Comparison of ENCODE assay signal across 2 cellular contexts in the genomic region with DNA sequence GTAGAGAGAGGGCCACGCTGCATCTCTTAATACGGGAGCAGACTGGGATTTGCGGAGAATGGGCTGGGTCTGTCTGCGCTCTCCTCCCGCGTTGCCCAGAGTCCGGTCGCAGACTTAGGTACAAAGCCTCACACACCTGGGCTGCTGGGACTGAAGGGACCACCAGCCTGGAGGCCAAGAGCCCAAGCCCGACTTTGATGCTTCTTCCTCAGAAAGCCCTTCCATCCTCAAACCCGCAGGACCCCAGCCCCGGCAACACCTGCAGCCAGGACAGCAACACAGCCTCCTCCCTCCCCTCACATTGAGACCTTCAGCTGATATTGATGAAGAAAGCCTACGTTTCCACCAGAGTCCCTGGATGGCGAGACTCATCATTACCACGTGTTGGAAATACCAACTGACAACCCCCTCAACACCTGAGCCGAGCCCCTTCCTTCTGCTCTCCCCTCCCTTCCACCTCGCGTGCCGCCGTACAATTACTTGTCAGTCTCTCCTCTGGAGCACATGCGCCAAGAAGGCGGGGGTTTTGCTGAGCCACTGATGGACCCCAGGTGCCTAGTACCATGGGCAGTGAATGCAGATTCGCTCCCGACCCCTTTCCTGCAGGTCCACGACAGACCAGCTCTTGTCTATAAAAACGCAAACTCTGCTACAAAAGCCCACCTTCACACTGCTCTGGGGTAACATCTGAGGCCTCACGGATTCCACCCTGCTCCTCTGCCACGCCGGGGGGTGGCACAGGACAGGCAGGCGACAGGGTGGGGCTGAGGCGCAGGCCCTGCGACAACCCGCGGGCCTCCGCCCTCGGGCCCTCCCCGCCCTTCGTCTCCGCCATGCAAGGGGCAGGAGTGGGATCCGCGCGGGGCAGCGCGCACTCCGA.
TF ChIP-seq lines count a peak whose summit lies in the region.

No MANE protein-coding gene starts in this region.

TF ChIP-seq in A549, 52 proteins besides CTCF, POLR2A, EP300 and RAD21:
- TF ChIP-seq MAFK (IDR thresholded peaks at IDR 0.05; ENCODE audit: partially characterized antibody) (no peak), EHF (CRISPR knock-in tag; IDR thresholded peaks at IDR 0.05) (no peak), NPAS2 (CRISPR knock-in tag; IDR thresholded peaks at IDR 0.05; ENCODE audit: borderline replicate concordance) (no peak), ATOH8 (CRISPR knock-in tag; IDR thresholded peaks at IDR 0.05; ENCODE audit: low read depth) (no peak)
- TF ChIP-seq, protein P1, sequence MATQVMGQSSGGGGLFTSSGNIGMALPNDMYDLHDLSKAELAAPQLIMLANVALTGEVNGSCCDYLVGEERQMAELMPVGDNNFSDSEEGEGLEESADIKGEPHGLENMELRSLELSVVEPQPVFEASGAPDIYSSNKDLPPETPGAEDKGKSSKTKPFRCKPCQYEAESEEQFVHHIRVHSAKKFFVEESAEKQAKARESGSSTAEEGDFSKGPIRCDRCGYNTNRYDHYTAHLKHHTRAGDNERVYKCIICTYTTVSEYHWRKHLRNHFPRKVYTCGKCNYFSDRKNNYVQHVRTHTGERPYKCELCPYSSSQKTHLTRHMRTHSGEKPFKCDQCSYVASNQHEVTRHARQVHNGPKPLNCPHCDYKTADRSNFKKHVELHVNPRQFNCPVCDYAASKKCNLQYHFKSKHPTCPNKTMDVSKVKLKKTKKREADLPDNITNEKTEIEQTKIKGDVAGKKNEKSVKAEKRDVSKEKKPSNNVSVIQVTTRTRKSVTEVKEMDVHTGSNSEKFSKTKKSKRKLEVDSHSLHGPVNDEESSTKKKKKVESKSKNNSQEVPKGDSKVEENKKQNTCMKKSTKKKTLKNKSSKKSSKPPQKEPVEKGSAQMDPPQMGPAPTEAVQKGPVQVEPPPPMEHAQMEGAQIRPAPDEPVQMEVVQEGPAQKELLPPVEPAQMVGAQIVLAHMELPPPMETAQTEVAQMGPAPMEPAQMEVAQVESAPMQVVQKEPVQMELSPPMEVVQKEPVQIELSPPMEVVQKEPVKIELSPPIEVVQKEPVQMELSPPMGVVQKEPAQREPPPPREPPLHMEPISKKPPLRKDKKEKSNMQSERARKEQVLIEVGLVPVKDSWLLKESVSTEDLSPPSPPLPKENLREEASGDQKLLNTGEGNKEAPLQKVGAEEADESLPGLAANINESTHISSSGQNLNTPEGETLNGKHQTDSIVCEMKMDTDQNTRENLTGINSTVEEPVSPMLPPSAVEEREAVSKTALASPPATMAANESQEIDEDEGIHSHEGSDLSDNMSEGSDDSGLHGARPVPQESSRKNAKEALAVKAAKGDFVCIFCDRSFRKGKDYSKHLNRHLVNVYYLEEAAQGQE (IDR thresholded peaks at IDR 0.05): no peak

TF ChIP-seq in GM23338, 12 proteins besides CTCF, POLR2A, EP300 and RAD21:
- TF ChIP-seq EZH2 (IDR thresholded peaks at IDR 0.05; ENCODE audit: low read depth, unreplicated experiment) (no peak), ZNF114 (CRISPR knock-in tag; IDR thresholded peaks at IDR 0.05) (no peak), EZH2phosphoT487 (IDR thresholded peaks at IDR 0.05; ENCODE audit: unreplicated experiment) (no peak), JUNB (IDR thresholded peaks at IDR 0.05; ENCODE audit: unreplicated experiment) (no peak), NANOG (IDR thresholded peaks at IDR 0.05; ENCODE audit: borderline replicate concordance) (no peak), CREB1 (CRISPR knock-in tag; IDR thresholded peaks at IDR 0.05; ENCODE audit: low read depth) (no peak), STAT1 (IDR thresholded peaks at IDR 0.05; ENCODE audit: unreplicated experiment) (no peak), ETS1 (IDR thresholded peaks at IDR 0.05) (no peak), POLR2AphosphoS5 (IDR thresholded peaks at IDR 0.05; ENCODE audit: low read depth) (no peak), ZNF331 (CRISPR knock-in tag; IDR thresholded peaks at IDR 0.05; ENCODE audit: low read depth) (no peak)
- TF ChIP-seq, protein P1 (IDR thresholded peaks at IDR 0.05; ENCODE audit: unreplicated experiment): no peak
- TF ChIP-seq, protein P2, sequence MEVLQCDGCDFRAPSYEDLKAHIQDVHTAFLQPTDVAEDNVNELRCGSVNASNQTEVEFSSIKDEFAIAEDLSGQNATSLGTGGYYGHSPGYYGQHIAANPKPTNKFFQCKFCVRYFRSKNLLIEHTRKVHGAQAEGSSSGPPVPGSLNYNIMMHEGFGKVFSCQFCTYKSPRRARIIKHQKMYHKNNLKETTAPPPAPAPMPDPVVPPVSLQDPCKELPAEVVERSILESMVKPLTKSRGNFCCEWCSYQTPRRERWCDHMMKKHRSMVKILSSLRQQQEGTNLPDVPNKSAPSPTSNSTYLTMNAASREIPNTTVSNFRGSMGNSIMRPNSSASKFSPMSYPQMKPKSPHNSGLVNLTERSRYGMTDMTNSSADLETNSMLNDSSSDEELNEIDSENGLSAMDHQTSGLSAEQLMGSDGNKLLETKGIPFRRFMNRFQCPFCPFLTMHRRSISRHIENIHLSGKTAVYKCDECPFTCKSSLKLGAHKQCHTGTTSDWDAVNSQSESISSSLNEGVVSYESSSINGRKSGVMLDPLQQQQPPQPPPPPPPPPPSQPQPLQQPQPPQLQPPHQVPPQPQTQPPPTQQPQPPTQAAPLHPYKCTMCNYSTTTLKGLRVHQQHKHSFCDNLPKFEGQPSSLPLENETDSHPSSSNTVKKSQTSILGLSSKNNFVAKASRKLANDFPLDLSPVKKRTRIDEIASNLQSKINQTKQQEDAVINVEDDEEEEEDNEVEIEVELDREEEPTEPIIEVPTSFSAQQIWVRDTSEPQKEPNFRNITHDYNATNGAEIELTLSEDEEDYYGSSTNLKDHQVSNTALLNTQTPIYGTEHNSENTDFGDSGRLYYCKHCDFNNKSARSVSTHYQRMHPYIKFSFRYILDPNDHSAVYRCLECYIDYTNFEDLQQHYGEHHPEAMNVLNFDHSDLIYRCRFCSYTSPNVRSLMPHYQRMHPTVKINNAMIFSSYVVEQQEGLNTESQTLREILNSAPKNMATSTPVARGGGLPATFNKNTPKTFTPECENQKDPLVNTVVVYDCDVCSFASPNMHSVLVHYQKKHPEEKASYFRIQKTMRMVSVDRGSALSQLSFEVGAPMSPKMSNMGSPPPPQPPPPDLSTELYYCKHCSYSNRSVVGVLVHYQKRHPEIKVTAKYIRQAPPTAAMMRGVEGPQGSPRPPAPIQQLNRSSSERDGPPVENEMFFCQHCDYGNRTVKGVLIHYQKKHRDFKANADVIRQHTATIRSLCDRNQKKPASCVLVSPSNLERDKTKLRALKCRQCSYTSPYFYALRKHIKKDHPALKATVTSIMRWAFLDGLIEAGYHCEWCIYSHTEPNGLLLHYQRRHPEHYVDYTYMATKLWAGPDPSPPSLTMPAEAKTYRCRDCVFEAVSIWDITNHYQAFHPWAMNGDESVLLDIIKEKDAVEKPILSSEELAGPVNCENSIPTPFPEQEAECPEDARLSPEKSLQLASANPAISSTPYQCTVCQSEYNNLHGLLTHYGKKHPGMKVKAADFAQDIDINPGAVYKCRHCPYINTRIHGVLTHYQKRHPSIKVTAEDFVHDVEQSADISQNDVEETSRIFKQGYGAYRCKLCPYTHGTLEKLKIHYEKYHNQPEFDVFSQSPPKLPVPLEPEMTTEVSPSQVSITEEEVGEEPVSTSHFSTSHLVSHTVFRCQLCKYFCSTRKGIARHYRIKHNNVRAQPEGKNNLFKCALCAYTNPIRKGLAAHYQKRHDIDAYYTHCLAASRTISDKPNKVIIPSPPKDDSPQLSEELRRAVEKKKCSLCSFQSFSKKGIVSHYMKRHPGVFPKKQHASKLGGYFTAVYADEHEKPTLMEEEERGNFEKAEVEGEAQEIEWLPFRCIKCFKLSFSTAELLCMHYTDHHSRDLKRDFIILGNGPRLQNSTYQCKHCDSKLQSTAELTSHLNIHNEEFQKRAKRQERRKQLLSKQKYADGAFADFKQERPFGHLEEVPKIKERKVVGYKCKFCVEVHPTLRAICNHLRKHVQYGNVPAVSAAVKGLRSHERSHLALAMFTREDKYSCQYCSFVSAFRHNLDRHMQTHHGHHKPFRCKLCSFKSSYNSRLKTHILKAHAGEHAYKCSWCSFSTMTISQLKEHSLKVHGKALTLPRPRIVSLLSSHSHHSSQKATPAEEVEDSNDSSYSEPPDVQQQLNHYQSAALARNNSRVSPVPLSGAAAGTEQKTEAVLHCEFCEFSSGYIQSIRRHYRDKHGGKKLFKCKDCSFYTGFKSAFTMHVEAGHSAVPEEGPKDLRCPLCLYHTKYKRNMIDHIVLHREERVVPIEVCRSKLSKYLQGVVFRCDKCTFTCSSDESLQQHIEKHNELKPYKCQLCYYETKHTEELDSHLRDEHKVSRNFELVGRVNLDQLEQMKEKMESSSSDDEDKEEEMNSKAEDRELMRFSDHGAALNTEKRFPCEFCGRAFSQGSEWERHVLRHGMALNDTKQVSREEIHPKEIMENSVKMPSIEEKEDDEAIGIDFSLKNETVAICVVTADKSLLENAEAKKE (CRISPR knock-in tag; IDR thresholded peaks at IDR 0.05): no peak
